Comparison of ENCODE assay signal across 9 cellular contexts in the genomic region with DNA sequence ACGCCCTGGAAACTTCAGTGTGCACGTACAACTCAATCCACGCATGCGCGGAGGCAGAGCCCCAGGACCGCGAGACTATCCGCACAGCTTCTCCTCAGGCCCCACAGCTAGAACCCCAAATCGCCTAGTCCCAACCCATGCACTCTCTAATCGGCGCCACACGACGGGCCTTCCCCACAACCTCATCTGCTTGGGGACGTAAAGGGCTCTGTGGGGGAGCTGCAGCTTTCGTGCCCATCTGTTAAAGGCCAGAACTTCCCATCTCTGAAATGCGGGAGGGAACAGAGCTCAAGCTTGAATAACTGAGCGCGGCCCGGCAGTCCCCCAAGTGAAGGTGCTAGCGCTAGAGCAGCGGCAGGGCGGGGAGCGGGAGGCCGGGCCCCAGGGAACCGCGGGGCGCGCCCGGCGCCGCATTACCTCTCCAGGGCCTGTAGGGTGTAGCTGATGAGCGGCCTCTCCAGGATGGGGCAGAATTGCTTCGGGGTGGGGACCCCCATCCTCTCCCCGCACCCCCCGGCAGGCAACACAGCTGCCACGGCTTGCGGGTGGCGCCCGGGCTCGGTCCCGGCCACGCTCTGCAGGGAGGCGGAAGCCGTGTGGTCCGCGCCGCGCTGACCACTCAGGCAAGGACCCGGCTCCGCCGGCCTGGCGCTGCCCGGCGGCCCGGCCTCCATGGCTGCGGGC. TPM values are rescaled to one million over a fixed set of nuclear protein-coding genes. Genes with fewer than 3 reads are reported as not detected.
A peak's percentile ranks its signal among the peaks of the same experiment; 100 is the strongest.
DNase-seq lines count a peak whose midpoint lies in the region; ATAC-seq and TF ChIP-seq lines count a peak whose summit lies in the region.
"Had no signal": no experiment of that assay in that cellular context is flagged by ENCODE, and none has a peak within 500 bp of the region (broad histone marks: within the 10 kb centered on the region; RNA-seq: fewer than 3 reads in every experiment).

No MANE protein-coding gene starts in this region.

- POLR2A ChIA-PET in activated CD8-positive, alpha-beta T cell treated with anti-CD3 and anti-CD28 coated beads, Interleukin-2, amount 10 ng/mL, durations not matched to agents 7 days and 5 days (lab: Charles Lee), result interaction anchor here (0.5 to 2.1 kb wide), 12 partner anchors 10 to 225 kb away, joined by 3 to 19 read pairs (median 4); partner anchors contain the start of genes ANKMY2 and BZW2

- peak overlapping the region; percentile 98 for H3K27ac Mint-ChIP-seq in activated CD8-positive, alpha-beta T cell treated with anti-CD3 and anti-CD28 coated beads, Interleukin-2, amount 10 ng/mL, durations not matched to agents 7 days and 5 days

- peaks cover 25% of the 10 kb centered on the region for H3K4me1 ChIP-seq in BLaER1
- H3K4me1 ChIP-seq in lower lobe of right lung, result peaks cover 16% of the 10 kb centered on the region

- DNase-seq in NCI-H82 treated with DMSO at 0.1 percent for 48 hours (lab: John Stamatoyannopoulos, UW; ENCODE audit: unreplicated experiment), result peak; percentile 76
- peak; percentile 92 for DNase-seq in activated CD8-positive, alpha-beta T cell treated with anti-CD3 and anti-CD28 coated beads, Interleukin-2, amount 10 ng/mL, durations not matched to agents 7 days and 5 days
- peak; percentile 71 for DNase-seq in effector CD8-positive, alpha-beta T cell (lab: John Stamatoyannopoulos, UW)
- DNase-seq in lower lobe of right lung, result peak; percentile 90
- DNase-seq in stimulated activated CD4-positive, alpha-beta T cell treated with anti-CD3 and anti-CD28 coated beads, TNF-alpha, amount 100 ng/mL, for 24 hours (ENCODE audit: low read depth in 3 of 3), result peak; percentile 54 to 81 (median 65)

- H3K36me3 Mint-ChIP-seq in activated CD8-positive, alpha-beta T cell treated with anti-CD3 and anti-CD28 coated beads, Interleukin-2, amount 10 ng/mL, durations not matched to agents 7 days and 5 days (ENCODE audit: low read depth), result peaks cover 10% of the 10 kb centered on the region

- intact Hi-C loops in lower lobe of right lung (cut with DNase I), result no loop called here

- H3K9me3 ChIP-seq in BLaER1 (no peaks in the 10 kb centered on the region), lower lobe of right lung (no peaks in the 10 kb centered on the region)

- CTCF ChIA-PET in activated CD8-positive, alpha-beta T cell treated with anti-CD3 and anti-CD28 coated beads, Interleukin-2, amount 10 ng/mL, durations not matched to agents 7 days and 5 days (lab: Charles Lee), result interaction anchor here (1.0 to 5.1 kb wide), 7 partner anchors 9 to 228 kb away, joined by 3 to 29 read pairs (median 5); no protein-coding TSS in a partner anchor

- H3K4me3 ChIP-seq in BLaER1 (peak overlapping the region; percentile 79), lower lobe of right lung (peak overlapping the region; percentile 71)

- peak overlapping the region; percentile 87 for H3K9ac ChIP-seq in BLaER1

- H3K4me1 Mint-ChIP-seq in activated CD8-positive, alpha-beta T cell treated with anti-CD3 and anti-CD28 coated beads, Interleukin-2, amount 10 ng/mL, durations not matched to agents 7 days and 5 days (ENCODE audit: low read depth), result peaks cover 24% of the 10 kb centered on the region

- peak overlapping the region; percentile 82 for H3K4me2 ChIP-seq in BLaER1

- no peaks in the 10 kb centered on the region for H3K27me3 Mint-ChIP-seq in activated CD8-positive, alpha-beta T cell treated with anti-CD3 and anti-CD28 coated beads, Interleukin-2, amount 10 ng/mL, durations not matched to agents 7 days and 5 days (ENCODE audit: low read depth)

- H3K9me3 Mint-ChIP-seq in activated CD8-positive, alpha-beta T cell treated with anti-CD3 and anti-CD28 coated beads, Interleukin-2, amount 10 ng/mL, durations not matched to agents 7 days and 5 days (ENCODE audit: insufficient read depth), result peaks cover 4% of the 10 kb centered on the region

- H3K27me3 ChIP-seq in BLaER1 (no peaks in the 10 kb centered on the region), lower lobe of right lung (ENCODE audit: low read depth) (no peaks in the 10 kb centered on the region)

- peak overlapping the region; percentile 89 for H3K27ac ChIP-seq in BLaER1
- peak overlapping the region; percentile 96 for H3K27ac ChIP-seq in lower lobe of right lung

- H3K4me3 Mint-ChIP-seq in activated CD8-positive, alpha-beta T cell treated with anti-CD3 and anti-CD28 coated beads, Interleukin-2, amount 10 ng/mL, durations not matched to agents 7 days and 5 days, result peak overlapping the region; percentile 91

- H3K36me3 ChIP-seq in BLaER1 (no peaks in the 10 kb centered on the region), lower lobe of right lung (no peaks in the 10 kb centered on the region)

- TF ChIP-seq CTCF in lower lobe of right lung (IDR thresholded peaks at IDR 0.05), result peak; percentile 45

- H4K20me1 ChIP-seq in BLaER1, result no peaks in the 10 kb centered on the region

- ATAC-seq in GM19328 (IDR thresholded peaks at IDR 0.05; ENCODE audit: unreplicated experiment), result peak; percentile 85
- peak; percentile 76 for ATAC-seq in HG03469 (IDR thresholded peaks at IDR 0.05; ENCODE audit: unreplicated experiment)
- peak; percentile 95 for ATAC-seq in activated CD8-positive, alpha-beta T cell treated with anti-CD3 and anti-CD28 coated beads, Interleukin-2, amount 10 ng/mL, durations not matched to agents 7 days and 5 days
- ATAC-seq in lower lobe of right lung, result peak; percentile 94 to 96

RNA-seq across cellular contexts. Expression of gene CRPPA, which starts 0.5 kb away (rescaled TPM):
- total RNA-seq in activated CD8-positive, alpha-beta T cell treated with anti-CD3 and anti-CD28 coated beads, Interleukin-2, amount 10 ng/mL, durations not matched to agents 7 days and 5 days, result under 1 TPM; 0.74 to 0.81 TPM
- total RNA-seq in lower lobe of right lung, result 3.0 TPM

RNA-seq across cellular contexts. Expression of gene SOSTDC1, which starts 44.7 kb away (rescaled TPM):
- total RNA-seq in activated CD8-positive, alpha-beta T cell treated with anti-CD3 and anti-CD28 coated beads, Interleukin-2, amount 10 ng/mL, durations not matched to agents 7 days and 5 days, result not detected
- 8.7 TPM for total RNA-seq in lower lobe of right lung
- total RNA-seq: T-helper 1 cell treated with Interleukin-12 subunit alpha and Interleukin-12 subunit beta and Interleukin-4 antibody, amounts not matched to agents 30 ng/mL and 1 ng/mL, for 36 hours had no signal

Comparison
In these comparisons a context has a peak if more than half of its experiments do, and no peak if none do; other contexts are left out.
1. Peak in every context shown above with its lines: DNase-seq, ATAC-seq, H3K4me3 ChIP-seq and H3K27ac ChIP-seq.